ENCODE assay signal across 21 cellular contexts in genomic region chr16:2432801-2433505, GRCh38. TPM values are rescaled to one million over a fixed set of nuclear protein-coding genes. Genes with fewer than 3 reads are reported as not detected.
"Had no signal": no experiment of that assay in that cellular context is flagged by ENCODE, and none has a peak within 500 bp of the region (broad histone marks: within the 10 kb centered on the region; RNA-seq: fewer than 3 reads in every experiment).

No MANE protein-coding gene starts in this region.

- H3K4me3 Mint-ChIP-seq: activated CD4-positive, alpha-beta T cell treated with anti-CD3 and anti-CD28 coated beads for 36 hours; activated CD8-positive, alpha-beta T cell treated with anti-CD3 and anti-CD28 coated beads for 36 hours; mesothelial cell of epicardium; natural killer cell treated with Interleukin-12 subunit alpha and Interleukin-12 subunit beta and Interleukin-15 and Interleukin-18, amount 100 ng/mL, for 72 hours; T-helper 2 cell treated with Interferon-gamma antibody and Interleukin-4, amounts not matched to agents 5 μg/mL and 100 μg/mL, for 36 hours; WTC11 had no signal

- H3K4me3 ChIP-seq: ascending aorta, coronary artery, esophagus squamous epithelium, lower lobe of right lung, thyroid gland had no signal

- FAIRE-seq: islet of Langerhans, TTC549, urothelium cell line had no signal

- H3K27ac ChIP-seq: ascending aorta, coronary artery, esophagus squamous epithelium, lower lobe of right lung, thyroid gland had no signal

- DNase-seq: activated CD4-positive, alpha-beta T cell treated with anti-CD3 and anti-CD28 coated beads for 36 hours; activated CD8-positive, alpha-beta T cell treated with anti-CD3 and anti-CD28 coated beads for 36 hours; activated naive CD4-positive, alpha-beta T cell treated with anti-CD3 and anti-CD28 coated beads, Interleukin-2, amount 50 U/mL, for 16 hours; activated T-cell treated with anti-CD3 and anti-CD28 coated beads, Interleukin-2, amount 50 U/mL, for 1 hour; effector CD4-positive, alpha-beta T cell; esophagus squamous epithelium; lower lobe of right lung; occipital lobe; retina; stimulated activated naive CD4-positive, alpha-beta T cell; thyroid gland had no signal

- ATAC-seq: activated CD4-positive, alpha-beta T cell treated with anti-CD3 and anti-CD28 coated beads for 36 hours; activated CD8-positive, alpha-beta T cell treated with anti-CD3 and anti-CD28 coated beads for 36 hours; lower lobe of right lung; natural killer cell treated with Interleukin-12 subunit alpha and Interleukin-12 subunit beta and Interleukin-15 and Interleukin-18, amount 100 ng/mL, for 72 hours; WTC11 had no signal

- H3K27ac Mint-ChIP-seq: activated CD4-positive, alpha-beta T cell treated with anti-CD3 and anti-CD28 coated beads for 36 hours; activated CD8-positive, alpha-beta T cell treated with anti-CD3 and anti-CD28 coated beads for 36 hours; mesothelial cell of epicardium; natural killer cell treated with Interleukin-12 subunit alpha and Interleukin-12 subunit beta and Interleukin-15 and Interleukin-18, amount 100 ng/mL, for 72 hours; T-helper 2 cell treated with Interferon-gamma antibody and Interleukin-4, amounts not matched to agents 5 μg/mL and 100 μg/mL, for 36 hours; WTC11 had no signal

- H3K27me3 ChIP-seq: ascending aorta, esophagus squamous epithelium, thyroid gland had no signal

- H3K9me3 ChIP-seq: ascending aorta, esophagus squamous epithelium, lower lobe of right lung, thyroid gland had no signal

- H3K36me3 Mint-ChIP-seq: natural killer cell treated with Interleukin-12 subunit alpha and Interleukin-12 subunit beta and Interleukin-15 and Interleukin-18, amount 100 ng/mL, for 72 hours had no signal

- H3K36me3 ChIP-seq: ascending aorta, thyroid gland had no signal

- H3K27me3 Mint-ChIP-seq: activated CD4-positive, alpha-beta T cell treated with anti-CD3 and anti-CD28 coated beads for 36 hours; activated CD8-positive, alpha-beta T cell treated with anti-CD3 and anti-CD28 coated beads for 36 hours; natural killer cell treated with Interleukin-12 subunit alpha and Interleukin-12 subunit beta and Interleukin-15 and Interleukin-18, amount 100 ng/mL, for 72 hours had no signal

- H3K9me3 Mint-ChIP-seq: activated CD8-positive, alpha-beta T cell treated with anti-CD3 and anti-CD28 coated beads for 36 hours; mesothelial cell of epicardium; natural killer cell treated with Interleukin-12 subunit alpha and Interleukin-12 subunit beta and Interleukin-15 and Interleukin-18, amount 100 ng/mL, for 72 hours; T-helper 2 cell treated with Interferon-gamma antibody and Interleukin-4, amounts not matched to agents 5 μg/mL and 100 μg/mL, for 36 hours; WTC11 had no signal

RNA-seq across cellular contexts. Expression of gene TEDC2, which starts 27.0 kb away (rescaled TPM):
- total RNA-seq: ascending aorta had no signal

RNA-seq across cellular contexts. Expression of gene NTN3, which starts 38.1 kb away (rescaled TPM):
- total RNA-seq: activated CD4-positive, alpha-beta T cell treated with anti-CD3 and anti-CD28 coated beads for 36 hours; activated CD8-positive, alpha-beta T cell treated with anti-CD3 and anti-CD28 coated beads for 36 hours; ascending aorta; natural killer cell treated with Interleukin-12 subunit alpha and Interleukin-12 subunit beta and Interleukin-15 and Interleukin-18, amount 100 ng/mL, for 72 hours; subcutaneous adipose tissue had no signal
